16 cellular contexts compared by ENCODE assay signal in the genomic region with DNA sequence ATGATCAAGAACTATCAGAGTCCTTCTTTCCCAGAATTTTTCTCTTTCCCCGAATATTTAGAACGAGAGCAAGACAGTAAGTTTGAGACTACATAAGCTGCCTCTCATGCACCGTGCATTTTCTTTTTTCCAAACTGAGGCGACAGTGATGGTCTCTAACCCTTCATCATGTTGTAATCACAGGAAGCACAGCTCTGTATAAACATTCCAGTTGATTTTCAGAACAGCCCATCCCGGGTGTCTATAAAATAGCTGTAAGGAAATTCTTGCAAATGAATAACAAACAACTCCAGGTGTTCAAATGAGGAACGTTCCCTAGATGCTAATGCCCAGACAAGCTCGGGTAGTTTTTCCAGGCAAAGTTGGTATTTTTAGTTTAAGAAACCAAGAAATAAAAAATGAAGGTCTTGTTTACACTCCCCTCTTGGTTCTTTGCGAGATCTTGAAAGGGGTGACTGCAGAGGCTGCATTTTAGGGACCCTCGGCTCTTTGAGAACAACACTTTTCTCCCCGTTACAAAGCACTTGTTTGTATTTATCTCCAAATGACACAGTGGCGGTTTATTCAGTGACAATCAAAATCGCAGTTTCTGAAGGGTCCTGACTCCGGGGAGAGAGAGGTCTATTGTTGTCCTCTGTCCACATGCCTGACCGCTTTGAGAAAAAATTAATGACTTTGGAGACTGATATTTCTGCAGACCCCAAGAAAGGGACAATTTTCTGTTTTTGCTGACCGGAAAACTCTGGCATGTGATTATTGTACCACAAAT.
DNase-seq lines count a peak whose midpoint lies in the region; TF ChIP-seq lines count a peak whose summit lies in the region.
"Had no signal": no experiment of that assay in that cellular context is flagged by ENCODE, and none has a peak within 500 bp of the region (broad histone marks: within the 10 kb centered on the region; RNA-seq: fewer than 3 reads in every experiment).

No MANE protein-coding gene starts in this region.

- H3K9me3 ChIP-seq in GM23248 (ENCODE audit: low read depth), result no peaks in the 10 kb centered on the region
- no peaks in the 10 kb centered on the region for H3K9me3 ChIP-seq in hepatocyte (ENCODE audit: low read depth)
- H3K9me3 ChIP-seq in CD4-positive, alpha-beta memory T cell (ENCODE audit: control insufficient read depth in 1 of 2, low read length in 2 of 2), result no peaks in the 10 kb centered on the region
- H3K9me3 ChIP-seq: neutrophil had no signal

- CTCF ChIA-PET in CD4-positive, alpha-beta memory T cell (lab: Charles Lee; ENCODE audit: partially characterized antibody), result interaction anchor here (0.7 to 1.2 kb wide), 2 partner anchors 82 to 99 kb away, joined by 3 read pairs; no protein-coding TSS in a partner anchor

- H4K20me1 ChIP-seq in GM23248 (ENCODE audit: insufficient read depth) (no peaks in the 10 kb centered on the region), hepatocyte (ENCODE audit: insufficient read depth, poor library complexity, severe bottlenecking) (no peaks in the 10 kb centered on the region)

- H3K9ac ChIP-seq in GM23248, result no peak overlapping the region

- no peaks in the 10 kb centered on the region for H3K4me1 Mint-ChIP-seq in CD4-positive, alpha-beta memory T cell
- H3K4me1 Mint-ChIP-seq: activated CD8-positive, alpha-beta memory T cell treated with anti-CD3 and anti-CD28 coated beads, Interleukin-2, amount 10 ng/mL, durations not matched to agents 7 days and 5 days had no signal

- POLR2A ChIA-PET in CD4-positive, alpha-beta memory T cell (lab: Charles Lee; ENCODE audit: partially characterized antibody), result no interaction called here

- peak overlapping the region; percentile 57 for H3K4me2 ChIP-seq in GM23248 (ENCODE audit: unreplicated experiment)
- peak overlapping the region; percentile 42 for H3K4me2 ChIP-seq in hepatocyte

- in situ Hi-C loops in GM23248 (cut with MboI), result no loop called here

- whole genome bisulfite sequencing in GM23248 (ENCODE audit: low coverage in 1 of 2, low lambda C conversion rate in 2 of 2, missing lambda C conversion rate in 2 of 2), 2 experiments, result 40 to 46% methylated on average over 15 of the region's 15 CpGs
- 64% methylated on average over 15 of the region's 15 CpGs for WGBS in hepatocyte (ENCODE audit: low lambda C conversion rate, missing lambda C conversion rate)

- DNase-seq in GM23248 (no peak), NCI-H526 (lab: John Stamatoyannopoulos, UW) (peak; percentile 94 to 96), hepatocyte (ENCODE audit: low spot score) (no peak), retina (peak; percentile 23), glomerular visceral epithelial cell (ENCODE audit: extremely low spot score) (no peak), HT-29 (ENCODE audit: low spot score) (no peak)
- no peak for DNase-seq in CD4-positive, alpha-beta memory T cell
- DNase-seq: activated CD4-positive, alpha-beta T cell treated with anti-CD3 and anti-CD28 coated beads for 4 hours; activated CD8-positive, alpha-beta memory T cell treated with anti-CD3 and anti-CD28 coated beads, Interleukin-2, amount 10 ng/mL, durations not matched to agents 7 days and 5 days; activated naive CD8-positive, alpha-beta T cell treated with anti-CD3 and anti-CD28 coated beads for 36 hours; CD4-positive, CD25-positive, alpha-beta regulatory T cell; H7; NCI-H1092; NCI-H2081 treated with DMSO at 0.1 percent for 48 hours; NCI-H510A treated with DMSO at 0.1 percent for 48 hours had no signal

- H3K27me3 ChIP-seq in GM23248 (replicated peaks; ENCODE audit: insufficient read depth), result peaks cover 12% of the 10 kb centered on the region; the same call in 1 of the 2 replicates
- H3K27me3 ChIP-seq in hepatocyte, result no peaks in the 10 kb centered on the region
- H3K27me3 ChIP-seq in CD4-positive, alpha-beta memory T cell (ENCODE audit: insufficient read depth, low read length), result peaks cover 5% of the 10 kb centered on the region

- peak overlapping the region; percentile 55 for H2AFZ ChIP-seq in GM23248
- H2AFZ ChIP-seq in hepatocyte, result no peak overlapping the region

- H3K9me3 Mint-ChIP-seq in CD4-positive, alpha-beta memory T cell, result peaks cover 0 to 2% (median 0%) of the 10 kb centered on the region in 8 donors

- H3K4me1 ChIP-seq in GM23248 (ENCODE audit: insufficient read depth) (peaks cover 10% of the 10 kb centered on the region; the same call in 1 of the 2 replicates), hepatocyte (ENCODE audit: insufficient read depth) (peaks cover 4% of the 10 kb centered on the region)
- H3K4me1 ChIP-seq in CD4-positive, alpha-beta memory T cell (ENCODE audit: insufficient read depth, low read length), result no peaks in the 10 kb centered on the region

- H3K27ac ChIP-seq in GM23248 (no peak overlapping the region), hepatocyte (no peak overlapping the region)
- H3K27ac ChIP-seq in CD4-positive, alpha-beta memory T cell (ENCODE audit: low read depth, low read length), result no peak overlapping the region
- H3K27ac ChIP-seq: neutrophil had no signal

- H3K79me2 ChIP-seq in GM23248 (ENCODE audit: insufficient read depth) (no peaks in the 10 kb centered on the region), hepatocyte (no peaks in the 10 kb centered on the region)

- TF ChIP-seq CTCF in hepatocyte (IDR thresholded peaks at IDR 0.05; ENCODE audit: poor library complexity), result no peak

- no peaks in the 10 kb centered on the region for H3K36me3 ChIP-seq in GM23248 (ENCODE audit: low read depth)
- H3K36me3 ChIP-seq in hepatocyte (replicated peaks; ENCODE audit: insufficient read depth, low read depth), result no peaks in the 10 kb centered on the region
- no peaks in the 10 kb centered on the region for H3K36me3 ChIP-seq in CD4-positive, alpha-beta memory T cell (ENCODE audit: insufficient read depth, low read length)
- H3K36me3 ChIP-seq: neutrophil had no signal

- H3K27ac Mint-ChIP-seq in CD4-positive, alpha-beta memory T cell, result no peak overlapping the region
- H3K27ac Mint-ChIP-seq: activated CD8-positive, alpha-beta memory T cell treated with anti-CD3 and anti-CD28 coated beads, Interleukin-2, amount 10 ng/mL, durations not matched to agents 7 days and 5 days; activated naive CD8-positive, alpha-beta T cell treated with anti-CD3 and anti-CD28 coated beads for 36 hours; CD4-positive, CD25-positive, alpha-beta regulatory T cell had no signal

- no peaks in the 10 kb centered on the region for H3K9me2 ChIP-seq in GM23248 (ENCODE audit: insufficient read depth)
- H3K9me2 ChIP-seq in hepatocyte (replicated peaks; ENCODE audit: insufficient read depth), result no peaks in the 10 kb centered on the region

- peaks cover 0 to 2% of the 10 kb centered on the region in 2 donors for H3K27me3 Mint-ChIP-seq in CD4-positive, alpha-beta memory T cell
- H3K27me3 Mint-ChIP-seq: activated naive CD8-positive, alpha-beta T cell treated with anti-CD3 and anti-CD28 coated beads for 36 hours had no signal

- intact Hi-C loops in CD4-positive, alpha-beta memory T cell (cut with micrococcal nuclease), result no loop called here

- peaks cover 5% of the 10 kb centered on the region; the same call in 1 of the 2 replicates for H3F3A ChIP-seq in GM23248 (ENCODE audit: insufficient read depth)

- H3K4me3 ChIP-seq in GM23248 (peak overlapping the region; percentile 57), hepatocyte (no peak overlapping the region)
- no peak overlapping the region for H3K4me3 ChIP-seq in CD4-positive, alpha-beta memory T cell (ENCODE audit: low read length in 2 of 2)

- peaks cover 0 to 2% of the 10 kb centered on the region in 2 donors for H3K36me3 Mint-ChIP-seq in CD4-positive, alpha-beta memory T cell
- H3K36me3 Mint-ChIP-seq: activated CD8-positive, alpha-beta memory T cell treated with anti-CD3 and anti-CD28 coated beads, Interleukin-2, amount 10 ng/mL, durations not matched to agents 7 days and 5 days; CD4-positive, CD25-positive, alpha-beta regulatory T cell had no signal

- H3K4me3 Mint-ChIP-seq in CD4-positive, alpha-beta memory T cell, result no peak overlapping the region
- H3K4me3 Mint-ChIP-seq: activated CD8-positive, alpha-beta memory T cell treated with anti-CD3 and anti-CD28 coated beads, Interleukin-2, amount 10 ng/mL, durations not matched to agents 7 days and 5 days; activated naive CD8-positive, alpha-beta T cell treated with anti-CD3 and anti-CD28 coated beads for 36 hours; CD4-positive, CD25-positive, alpha-beta regulatory T cell had no signal

Comparison
In these comparisons a context has a peak if more than half of its experiments do, and no peak if none do; other contexts are left out.
1. DNase-seq: peak in NCI-H526 (2 of 2) and retina (single experiment); none in GM23248 (single experiment), hepatocyte (single experiment), CD4-positive, alpha-beta memory T cell (0 of 5), glomerular visceral epithelial cell (single experiment) and HT-29 (single experiment).